In the genomic region with DNA sequence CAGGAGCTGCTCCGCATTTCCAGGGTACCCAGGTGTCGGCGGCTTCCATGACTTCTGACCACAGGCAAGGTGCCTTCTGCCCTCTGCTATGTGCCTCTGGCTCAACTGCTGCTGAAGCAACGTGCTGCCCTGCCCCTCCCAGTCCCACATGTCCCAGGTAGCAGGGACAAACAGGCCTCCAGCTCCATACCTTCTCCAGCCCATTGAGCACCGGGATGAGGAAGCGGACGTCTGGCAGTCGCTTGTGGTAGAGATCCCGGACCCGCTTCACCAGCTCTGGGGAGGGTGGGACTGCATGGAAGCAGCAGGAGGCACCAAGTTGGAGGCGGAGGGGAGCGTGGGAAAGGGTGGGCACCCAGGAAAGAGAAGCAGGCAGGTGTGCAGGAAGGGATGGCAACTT, we compare ENCODE assay signal across 36 cellular contexts. TPM values are rescaled to one million over a fixed set of nuclear protein-coding genes. Genes with fewer than 3 reads are reported as not detected.
"Had no signal": no experiment of that assay in that cellular context is flagged by ENCODE, and none has a peak within 500 bp of the region (broad histone marks: within the 10 kb centered on the region; RNA-seq: fewer than 3 reads in every experiment).

No MANE protein-coding gene starts in this region.

- DNase-seq: dermis blood vessel endothelial cell; effector memory CD4-positive, alpha-beta T cell; foreskin keratinocyte; glutamatergic neuron; heart right ventricle; hippocampal formation; kidney glomerular epithelial cell; natural killer cell; stimulated activated CD4-positive, alpha-beta T cell treated with anti-CD3 and anti-CD28 coated beads, Interleukin-12 subunit alpha, Interleukin-12 subunit beta, amount 100 ng/mL, for 4 hours; stimulated activated CD4-positive, alpha-beta T cell treated with anti-CD3 and anti-CD28 coated beads, Interleukin-1b, Interleukin-23, amount 100 ng/mL, for 48 hours; stimulated activated CD4-positive, alpha-beta T cell treated with anti-CD3 and anti-CD28 coated beads, Interleukin-4, amount 100 ng/mL, for 1 hour; stimulated activated CD8-positive, alpha-beta memory T cell treated with anti-CD3 and anti-CD28 coated beads, Interleukin-4, amount 100 ng/mL, for 48 hours; stimulated activated naive CD4-positive, alpha-beta T cell treated with Interleukin-2 at 50 U/mL for 16 hours; stomach; thyroid gland; trophoblast cell had no signal

- H3K27me3 ChIP-seq: esophagus muscularis mucosa, foreskin keratinocyte, gastroesophageal sphincter, heart right ventricle, right atrium auricular region, stomach, thyroid gland had no signal

- H3K4me3 ChIP-seq: coronary artery, esophagus muscularis mucosa, gastroesophageal sphincter, heart right ventricle, lung, prostate gland, right atrium auricular region, smooth muscle cell, stomach, thyroid gland had no signal

- H3K4me1 ChIP-seq: right atrium auricular region, thyroid gland had no signal

- ATAC-seq: foreskin keratinocyte, heart right ventricle, left lobe of liver, natural killer cell had no signal

- H3K4me3 Mint-ChIP-seq: memory B cell, natural killer cell, neural crest cell had no signal

- H3K27ac ChIP-seq: coronary artery, esophagus muscularis mucosa, foreskin keratinocyte, gastroesophageal sphincter, heart right ventricle, prostate gland, right atrium auricular region, stomach, thyroid gland had no signal

- H3K36me3 Mint-ChIP-seq: natural killer cell had no signal

- H3K4me2 ChIP-seq: smooth muscle cell had no signal

- H3K9me3 Mint-ChIP-seq: memory B cell, natural killer cell, neural crest cell had no signal

- H3K27ac Mint-ChIP-seq: memory B cell, natural killer cell had no signal

- H3K27me3 Mint-ChIP-seq: memory B cell had no signal

- H3K9me3 ChIP-seq: esophagus muscularis mucosa, gastroesophageal sphincter, heart right ventricle, prostate gland, right atrium auricular region, stomach, thyroid gland had no signal

- H3K4me1 Mint-ChIP-seq: memory B cell, natural killer cell had no signal

RNA-seq across cellular contexts. Expression of gene RSPH6A, which starts 8.1 kb away (rescaled TPM):
- total RNA-seq: epithelial cell of proximal tubule, foreskin keratinocyte, left lobe of liver, right atrium auricular region, smooth muscle cell, subcutaneous adipose tissue, temporal lobe, urinary bladder had no signal
- polyA plus RNA-seq: fibroblast of lung, heart right ventricle, liver, stomach, urinary bladder had no signal

RNA-seq across cellular contexts. Expression of gene FOXA3, which starts 40.9 kb away (rescaled TPM):
- total RNA-seq: dermis blood vessel endothelial cell, endothelial cell of umbilical vein, esophagus muscularis mucosa, fibroblast of lung, mononuclear cell, natural killer cell, neural crest cell, osteocyte, right atrium auricular region, sciatic nerve, subcutaneous adipose tissue, temporal lobe, thyroid gland, urinary bladder had no signal
- polyA plus RNA-seq: fibroblast of lung had no signal
